ENCODE assay signal across 8 cellular contexts in genomic region chr4:185394568-185395254, GRCh38. TPM values are rescaled to one million over a fixed set of nuclear protein-coding genes. Genes with fewer than 3 reads are reported as not detected.
DNase-seq lines count a peak whose midpoint lies in the region; ATAC-seq and TF ChIP-seq lines count a peak whose summit lies in the region.

No MANE protein-coding gene starts in this region.

- peak overlapping the region; percentile 97 to 100 for H3K9ac ChIP-seq in liver (ENCODE audit: low read depth in 1 of 2, low read length in 2 of 2)

- H3K27ac Mint-ChIP-seq in activated naive CD4-positive, alpha-beta T cell treated with anti-CD3 and anti-CD28 coated beads for 36 hours: peak overlapping the region; percentile 98
- H3K27ac Mint-ChIP-seq in activated T-helper 17 cell treated with anti-CD3 and anti-CD28 coated beads, Interleukin-2, amount 50 U/mL, for 72 hours: peak overlapping the region; percentile 85

- H3K27ac ChIP-seq in liver (ENCODE audit: low read depth in 1 of 2, low read length in 2 of 2): peak overlapping the region; percentile 100
- peak overlapping the region; percentile 97 to 100 (median 99) for H3K27ac ChIP-seq in transverse colon

- no peak for TF ChIP-seq POLR2A in transverse colon (IDR thresholded peaks at IDR 0.05)

- no peak for TF ChIP-seq CTCF in liver (IDR thresholded peaks at IDR 0.05; ENCODE audit: low read depth, low read length, missing input control)
- no peak for TF ChIP-seq CTCF in transverse colon (IDR thresholded peaks at IDR 0.05)

- no peaks in the 10 kb centered on the region for H3K27me3 Mint-ChIP-seq in activated naive CD4-positive, alpha-beta T cell treated with anti-CD3 and anti-CD28 coated beads for 36 hours (ENCODE audit: low read depth)
- no peaks in the 10 kb centered on the region for H3K27me3 Mint-ChIP-seq in activated T-helper 17 cell treated with anti-CD3 and anti-CD28 coated beads, Interleukin-2, amount 50 U/mL, for 72 hours

- H3K4me3 ChIP-seq in liver (ENCODE audit: low read depth in 1 of 3, low read length in 3 of 3) (peak overlapping the region; percentile 67 to 78 (median 75)), transverse colon (peak overlapping the region; percentile 57 to 80 (median 68))

- H3K36me3 ChIP-seq in liver (ENCODE audit: control insufficient read depth in 4 of 4, insufficient read depth in 3 of 4, low read depth in 1 of 4, low read length in 3 of 4): peaks cover 0 to 14% (median 3%) of the 10 kb centered on the region in 4 donors
- no peaks in the 10 kb centered on the region for H3K36me3 ChIP-seq in transverse colon

- TF ChIP-seq RAD21 in liver (IDR thresholded peaks at IDR 0.05): no peak

- no peaks in the 10 kb centered on the region for H3K9me3 Mint-ChIP-seq in activated naive CD4-positive, alpha-beta T cell treated with anti-CD3 and anti-CD28 coated beads for 36 hours
- H3K9me3 Mint-ChIP-seq in activated T-helper 17 cell treated with anti-CD3 and anti-CD28 coated beads, Interleukin-2, amount 50 U/mL, for 72 hours: no peaks in the 10 kb centered on the region

- in situ Hi-C loops in transverse colon (cut with MboI; ENCODE audit: low pct_ligation_motif_present in 1 of 4, low pct_unique_long_range_greater_than_20kb in 1 of 4, low sequenced_read_pairs in 3 of 4): loop anchor here in 2 of 4 donors (10.0 kb wide), 2 partner anchors 180 to 190 kb away; partner anchors contain the start of genes CFAP97 (in 1 of the 2) and SNX25 (in 1 of the 2)

- CTCF ChIA-PET in activated naive CD4-positive, alpha-beta T cell treated with anti-CD3 and anti-CD28 coated beads for 36 hours (lab: Charles Lee): interaction anchor here (0.7 to 1.0 kb wide), 2 partner anchors 34 to 211 kb away, joined by 3 to 4 read pairs; no protein-coding TSS in a partner anchor

- no peak for DNase-seq in activated naive CD4-positive, alpha-beta T cell treated with anti-CD3 and anti-CD28 coated beads for 36 hours
- no peak for DNase-seq in activated naive CD4-positive, alpha-beta T cell (lab: John Stamatoyannopoulos, UW)
- DNase-seq in transverse colon (no peak), DMS 273 (lab: John Stamatoyannopoulos, UW; ENCODE audit: unreplicated experiment) (no peak)
- no peak for DNase-seq in stimulated activated naive CD4-positive, alpha-beta T cell treated with Interleukin-2 at 50 U/mL for 16 hours (lab: John Stamatoyannopoulos, UW)
- DNase-seq in stimulated activated CD4-positive, alpha-beta T cell treated with anti-CD3 and anti-CD28 coated beads, Interleukin-15, amount 100 ng/mL, for 24 hours: no peak

- no peaks in the 10 kb centered on the region for H3K9me3 ChIP-seq in liver (ENCODE audit: control insufficient read depth in 4 of 4, low read length in 3 of 4)
- H3K9me3 ChIP-seq in transverse colon: no peaks in the 10 kb centered on the region

- peaks cover 3% of the 10 kb centered on the region for H3K36me3 Mint-ChIP-seq in activated naive CD4-positive, alpha-beta T cell treated with anti-CD3 and anti-CD28 coated beads for 36 hours (ENCODE audit: low read depth)
- peaks cover 42% of the 10 kb centered on the region for H3K36me3 Mint-ChIP-seq in activated T-helper 17 cell treated with anti-CD3 and anti-CD28 coated beads, Interleukin-2, amount 50 U/mL, for 72 hours (ENCODE audit: low read depth)

- 77% methylated on average over 12 of the region's 12 CpGs for WGBS in liver
- 54 to 64% methylated on average over 12 of the region's 12 CpGs for WGBS in transverse colon (ENCODE audit: low coverage in 1 of 2), 2 donors

- peak; percentile 57 for ATAC-seq in activated T-helper 17 cell treated with anti-CD3 and anti-CD28 coated beads, Interleukin-2, amount 50 U/mL, for 72 hours (replicated peaks)

- H3K4me1 Mint-ChIP-seq in activated naive CD4-positive, alpha-beta T cell treated with anti-CD3 and anti-CD28 coated beads for 36 hours (ENCODE audit: low read depth): peaks cover 35% of the 10 kb centered on the region
- H3K4me1 Mint-ChIP-seq in activated T-helper 17 cell treated with anti-CD3 and anti-CD28 coated beads, Interleukin-2, amount 50 U/mL, for 72 hours: peaks cover 24% of the 10 kb centered on the region

- TF ChIP-seq EP300 in transverse colon (IDR thresholded peaks at IDR 0.05; ENCODE audit: low read depth): no peak

- intact Hi-C loops in activated naive CD4-positive, alpha-beta T cell treated with anti-CD3 and anti-CD28 coated beads for 36 hours (cut with micrococcal nuclease): loop anchor here (1.0 to 10.0 kb wide), 5 partner anchors 49 to 1890 kb away; partner anchors contain the start of genes ING2, RWDD4 and TRAPPC11
- intact Hi-C loops in transverse colon (cut with DNase I; ENCODE audit: low total_unique reads): loop anchor here (5.0 kb wide), 1 partner anchor 187 kb away; the partner anchor contains the start of gene SNX25

- H3K4me3 Mint-ChIP-seq in activated naive CD4-positive, alpha-beta T cell treated with anti-CD3 and anti-CD28 coated beads for 36 hours: peak overlapping the region; percentile 93
- peak overlapping the region; percentile 93 for H3K4me3 Mint-ChIP-seq in activated T-helper 17 cell treated with anti-CD3 and anti-CD28 coated beads, Interleukin-2, amount 50 U/mL, for 72 hours

- H3K27me3 ChIP-seq in liver (ENCODE audit: control insufficient read depth in 4 of 4, insufficient read depth in 4 of 4, low read length in 3 of 4) (no peaks in the 10 kb centered on the region), transverse colon (no peaks in the 10 kb centered on the region)

- H3K4me1 ChIP-seq in liver (ENCODE audit: control insufficient read depth in 4 of 4, insufficient read depth in 4 of 4, low read length in 3 of 4) (peaks cover 0 to 11% (median 7%) of the 10 kb centered on the region in 4 donors), transverse colon (peaks cover 2 to 35% (median 13%) of the 10 kb centered on the region in 4 donors)

TF ChIP-seq in liver, 16 proteins besides CTCF, POLR2A, EP300 and RAD21:
- TF ChIP-seq ZBTB33 (IDR thresholded peaks at IDR 0.05): no peak
- TF ChIP-seq REST (IDR thresholded peaks at IDR 0.05): no peak
- TF ChIP-seq FOXA2 (IDR thresholded peaks at IDR 0.05): no peak
- TF ChIP-seq HNF4G (IDR thresholded peaks at IDR 0.05): no peak
- TF ChIP-seq TAF1 (conservative IDR thresholded peaks at IDR 0.05): no peak
- TF ChIP-seq NR2F2 (IDR thresholded peaks at IDR 0.05): no peak
- TF ChIP-seq EGR1 (IDR thresholded peaks at IDR 0.05; ENCODE audit: low read depth in 2 of 2): no peak

RNA-seq across cellular contexts. Expression of gene LRP2BP, which starts 1.0 kb away (rescaled TPM):
- under 1 TPM; 0.44 to 0.60 TPM for total RNA-seq in activated naive CD4-positive, alpha-beta T cell treated with anti-CD3 and anti-CD28 coated beads for 36 hours
- total RNA-seq in activated T-helper 17 cell treated with anti-CD3 and anti-CD28 coated beads, Interleukin-2, amount 50 U/mL, for 72 hours: 1 to 10 TPM; 1.2 to 5.7 TPM
- under 1 TPM; 0.17 to 0.23 TPM for total RNA-seq in liver
- under 1 TPM; 0.09 to 0.64 TPM for polyA plus RNA-seq in liver
- 10 to 100 TPM in 1 of 4 donors, under 1 TPM in 2, not detected in 1; 0.55 to 20.1 (median 0.64) TPM for total RNA-seq in transverse colon

RNA-seq across cellular contexts. Expression of gene ANKRD37, which starts 1.9 kb away (rescaled TPM):
- 10 to 100 TPM; 10.5 to 13.6 TPM for total RNA-seq in activated naive CD4-positive, alpha-beta T cell treated with anti-CD3 and anti-CD28 coated beads for 36 hours
- total RNA-seq in activated T-helper 17 cell treated with anti-CD3 and anti-CD28 coated beads, Interleukin-2, amount 50 U/mL, for 72 hours: 100 to 1,000 TPM in 1 of 2 donors, 10 to 100 TPM in 1; 51.5 to 171 TPM
- 1 to 10 TPM; 1.2 to 2.2 TPM for total RNA-seq in liver
- polyA plus RNA-seq in liver: 1 to 10 TPM; 4.6 to 7.9 TPM
- 10 to 100 TPM in 1 of 4 donors, 1 to 10 TPM in 3; 2.0 to 10.0 (median 7.1) TPM for total RNA-seq in transverse colon

RNA-seq across cellular contexts. Expression of gene UFSP2, which starts 31.1 kb away (rescaled TPM):
- total RNA-seq in activated naive CD4-positive, alpha-beta T cell treated with anti-CD3 and anti-CD28 coated beads for 36 hours: 10 to 100 TPM; 24.4 to 30.7 TPM
- total RNA-seq in activated T-helper 17 cell treated with anti-CD3 and anti-CD28 coated beads, Interleukin-2, amount 50 U/mL, for 72 hours: 10 to 100 TPM; 23.5 to 32.9 TPM
- total RNA-seq in liver (10 to 100 TPM; 16.6 to 17.2 TPM), transverse colon (10 to 100 TPM in 3 of 4 donors, 1 to 10 TPM in 1; 5.2 to 48.4 (median 21.5) TPM)
- polyA plus RNA-seq in liver: 10 to 100 TPM; 12.2 to 12.9 TPM
